Comparison of ENCODE assay signal across 15 cellular contexts in the genomic region with DNA sequence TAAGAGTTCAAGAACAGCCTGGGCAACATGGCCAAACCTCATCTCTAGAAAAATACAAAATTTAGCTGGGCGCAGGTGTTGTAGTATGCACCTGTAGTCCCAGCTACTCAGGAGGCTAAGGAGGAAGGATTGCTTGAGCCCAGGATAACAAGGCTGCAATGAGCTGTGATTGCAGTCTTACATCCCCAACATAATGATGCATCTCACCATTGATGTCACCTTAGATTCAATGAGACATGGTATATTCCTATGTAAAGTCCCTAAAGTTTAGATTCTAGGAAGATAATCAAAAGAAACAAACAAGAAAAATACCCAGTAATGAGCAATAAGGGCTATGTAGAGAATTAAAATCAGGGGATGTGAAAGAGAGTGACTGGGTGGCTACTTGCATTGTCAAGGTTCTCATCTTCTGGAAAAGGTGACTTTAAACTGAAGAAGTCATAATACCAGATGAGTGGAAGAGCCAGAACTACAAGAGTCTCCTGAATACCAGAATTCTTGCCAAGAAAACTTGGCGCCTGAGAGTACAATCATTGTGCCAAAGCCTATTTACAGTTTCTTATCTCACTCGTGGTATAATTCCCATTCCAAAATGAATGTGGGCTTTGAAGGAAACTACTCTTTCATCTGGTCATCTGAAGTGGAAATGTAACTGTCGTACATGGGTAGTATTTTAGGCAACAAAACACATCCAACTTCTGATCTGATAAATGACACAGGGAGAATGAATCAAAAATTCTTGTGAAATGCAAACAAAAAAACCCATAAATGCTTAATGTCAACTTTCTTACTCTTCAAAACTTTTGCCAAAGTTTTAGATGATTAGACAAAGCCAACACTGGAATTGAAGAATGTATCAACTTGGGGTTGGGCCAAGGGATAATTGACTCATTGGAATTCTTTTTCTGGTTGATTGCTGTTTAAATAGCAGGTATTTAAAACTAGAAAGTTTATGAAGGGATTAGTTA.
DNase-seq lines count a peak whose midpoint lies in the region; ATAC-seq and TF ChIP-seq lines count a peak whose summit lies in the region.
"Had no signal": no experiment of that assay in that cellular context is flagged by ENCODE, and none has a peak within 500 bp of the region (broad histone marks: within the 10 kb centered on the region; RNA-seq: fewer than 3 reads in every experiment).

No MANE protein-coding gene starts in this region.

- H3K27ac ChIP-seq in psoas muscle: no peak overlapping the region

- no peaks in the 10 kb centered on the region for H3K36me3 Mint-ChIP-seq in WTC11
- H3K36me3 Mint-ChIP-seq: natural killer cell treated with Interleukin-12 subunit alpha and Interleukin-12 subunit beta and Interleukin-15 and Interleukin-18, amount 100 ng/mL, for 72 hours had no signal

- H3K9me3 Mint-ChIP-seq in WTC11: no peaks in the 10 kb centered on the region
- H3K9me3 Mint-ChIP-seq: activated B cell treated with CpG ODN at 0.5 μM for 24 hours; natural killer cell treated with Interleukin-12 subunit alpha and Interleukin-12 subunit beta and Interleukin-15 and Interleukin-18, amount 100 ng/mL, for 72 hours had no signal

- no peak overlapping the region for H3K4me3 Mint-ChIP-seq in WTC11
- H3K4me3 Mint-ChIP-seq: activated B cell treated with CpG ODN at 0.5 μM for 24 hours; natural killer cell treated with Interleukin-12 subunit alpha and Interleukin-12 subunit beta and Interleukin-15 and Interleukin-18, amount 100 ng/mL, for 72 hours had no signal

- no peak overlapping the region for H3K27ac Mint-ChIP-seq in WTC11
- H3K27ac Mint-ChIP-seq: activated B cell treated with CpG ODN at 0.5 μM for 24 hours had no signal

- H3K4me1 ChIP-seq in psoas muscle: peaks cover 6% of the 10 kb centered on the region

- H3K4me1 Mint-ChIP-seq in WTC11: peaks cover under 1% of the 10 kb centered on the region
- H3K4me1 Mint-ChIP-seq: activated B cell treated with CpG ODN at 0.5 μM for 24 hours had no signal

- H3K27me3 ChIP-seq in MG63: no peaks in the 10 kb centered on the region
- no peaks in the 10 kb centered on the region for H3K27me3 ChIP-seq in psoas muscle (ENCODE audit: insufficient read depth in 3 of 3, low read length in 2 of 3)

- H3K4me3 ChIP-seq in MG63 (no peak overlapping the region), psoas muscle (no peak overlapping the region)

- H3K9me3 ChIP-seq in MG63 (no peaks in the 10 kb centered on the region), psoas muscle (no peaks in the 10 kb centered on the region)

- no peaks in the 10 kb centered on the region for H3K27me3 Mint-ChIP-seq in WTC11 (ENCODE audit: low read depth)
- H3K27me3 Mint-ChIP-seq: activated B cell treated with CpG ODN at 0.5 μM for 24 hours had no signal

- ATAC-seq in psoas muscle: peak in 3 of 4 donors; percentile 56 to 69 (median 68)
- ATAC-seq in HG03342 (IDR thresholded peaks at IDR 0.05; ENCODE audit: unreplicated experiment): no peak
- ATAC-seq in WTC11: no peak
- ATAC-seq: natural killer cell treated with Interleukin-12 subunit alpha and Interleukin-12 subunit beta and Interleukin-15 and Interleukin-18, amount 100 ng/mL, for 72 hours had no signal

- H3K36me3 ChIP-seq in MG63 (no peaks in the 10 kb centered on the region), psoas muscle (ENCODE audit: insufficient read depth in 1 of 2, low read depth in 1 of 2) (no peaks in the 10 kb centered on the region)

- WGBS in psoas muscle, 3 donors: 26 to 30% (median 28%) methylated on average over 4 of the region's 4 CpGs

- intact Hi-C loops in psoas muscle (cut with DNase I): no loop called here

- POLR2A ChIA-PET in WTC11 (lab: Charles Lee): no interaction called here

- DNase-seq in DMS79 treated with DMSO at 0.1 percent for 48 hours (lab: John Stamatoyannopoulos, UW) (peak; percentile 75), MG63 (peak; percentile 52), fibroblast of peridontal ligament (ENCODE audit: extremely low read depth) (peak; percentile 88), psoas muscle (no peak), WTC11 (ENCODE audit: low spot score) (no peak), GF-D8 (lab: John Stamatoyannopoulos, UW) (no peak), NCI-H2227 (lab: John Stamatoyannopoulos, UW; ENCODE audit: unreplicated experiment) (no peak)
- DNase-seq: activated B cell treated with CpG ODN at 0.5 μM for 24 hours; activated gamma-delta T cell treated with Interleukin-2 at 50 U/mL for 16 hours; IMR-90; NCI-H2107; SHP77 treated with DMSO at 0.1 percent for 48 hours; stimulated activated CD4-positive, alpha-beta T cell treated with anti-CD3 and anti-CD28 coated beads, Interleukin-2, amount 100 ng/mL, for 24 hours had no signal

- TF ChIP-seq CTCF in psoas muscle (IDR thresholded peaks at IDR 0.05) (no peak), WTC11 (IDR thresholded peaks at IDR 0.05) (no peak)

- CTCF ChIA-PET in WTC11 (lab: Charles Lee): no interaction called here

TF ChIP-seq in WTC11, 78 proteins besides CTCF, POLR2A, EP300 and RAD21 (continues in another document):
- TF ChIP-seq, protein P1, sequence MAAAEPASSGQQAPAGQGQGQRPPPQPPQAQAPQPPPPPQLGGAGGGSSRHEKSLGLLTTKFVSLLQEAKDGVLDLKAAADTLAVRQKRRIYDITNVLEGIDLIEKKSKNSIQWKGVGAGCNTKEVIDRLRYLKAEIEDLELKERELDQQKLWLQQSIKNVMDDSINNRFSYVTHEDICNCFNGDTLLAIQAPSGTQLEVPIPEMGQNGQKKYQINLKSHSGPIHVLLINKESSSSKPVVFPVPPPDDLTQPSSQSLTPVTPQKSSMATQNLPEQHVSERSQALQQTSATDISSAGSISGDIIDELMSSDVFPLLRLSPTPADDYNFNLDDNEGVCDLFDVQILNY (CRISPR knock-in tag; IDR thresholded peaks at IDR 0.05): no peak
- TF ChIP-seq ESRRA (CRISPR knock-in tag; IDR thresholded peaks at IDR 0.05; ENCODE audit: borderline replicate concordance) (no peak), TEAD4 (CRISPR knock-in tag; IDR thresholded peaks at IDR 0.05) (no peak), CREM (CRISPR knock-in tag; IDR thresholded peaks at IDR 0.05) (no peak), TP53 (CRISPR knock-in tag; IDR thresholded peaks at IDR 0.05) (no peak), TEAD1 (CRISPR knock-in tag; IDR thresholded peaks at IDR 0.05) (no peak), GRHL2 (CRISPR knock-in tag; IDR thresholded peaks at IDR 0.05; ENCODE audit: insufficient replicate concordance, severe bottlenecking) (no peak), MYBL2 (CRISPR knock-in tag; IDR thresholded peaks at IDR 0.05) (no peak), ETV6 (CRISPR knock-in tag; IDR thresholded peaks at IDR 0.05) (no peak)
- TF ChIP-seq, protein P2, sequence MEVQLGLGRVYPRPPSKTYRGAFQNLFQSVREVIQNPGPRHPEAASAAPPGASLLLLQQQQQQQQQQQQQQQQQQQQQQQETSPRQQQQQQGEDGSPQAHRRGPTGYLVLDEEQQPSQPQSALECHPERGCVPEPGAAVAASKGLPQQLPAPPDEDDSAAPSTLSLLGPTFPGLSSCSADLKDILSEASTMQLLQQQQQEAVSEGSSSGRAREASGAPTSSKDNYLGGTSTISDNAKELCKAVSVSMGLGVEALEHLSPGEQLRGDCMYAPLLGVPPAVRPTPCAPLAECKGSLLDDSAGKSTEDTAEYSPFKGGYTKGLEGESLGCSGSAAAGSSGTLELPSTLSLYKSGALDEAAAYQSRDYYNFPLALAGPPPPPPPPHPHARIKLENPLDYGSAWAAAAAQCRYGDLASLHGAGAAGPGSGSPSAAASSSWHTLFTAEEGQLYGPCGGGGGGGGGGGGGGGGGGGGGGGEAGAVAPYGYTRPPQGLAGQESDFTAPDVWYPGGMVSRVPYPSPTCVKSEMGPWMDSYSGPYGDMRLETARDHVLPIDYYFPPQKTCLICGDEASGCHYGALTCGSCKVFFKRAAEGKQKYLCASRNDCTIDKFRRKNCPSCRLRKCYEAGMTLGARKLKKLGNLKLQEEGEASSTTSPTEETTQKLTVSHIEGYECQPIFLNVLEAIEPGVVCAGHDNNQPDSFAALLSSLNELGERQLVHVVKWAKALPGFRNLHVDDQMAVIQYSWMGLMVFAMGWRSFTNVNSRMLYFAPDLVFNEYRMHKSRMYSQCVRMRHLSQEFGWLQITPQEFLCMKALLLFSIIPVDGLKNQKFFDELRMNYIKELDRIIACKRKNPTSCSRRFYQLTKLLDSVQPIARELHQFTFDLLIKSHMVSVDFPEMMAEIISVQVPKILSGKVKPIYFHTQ (CRISPR knock-in tag; IDR thresholded peaks at IDR 0.05): no peak
- TF ChIP-seq, protein P3, sequence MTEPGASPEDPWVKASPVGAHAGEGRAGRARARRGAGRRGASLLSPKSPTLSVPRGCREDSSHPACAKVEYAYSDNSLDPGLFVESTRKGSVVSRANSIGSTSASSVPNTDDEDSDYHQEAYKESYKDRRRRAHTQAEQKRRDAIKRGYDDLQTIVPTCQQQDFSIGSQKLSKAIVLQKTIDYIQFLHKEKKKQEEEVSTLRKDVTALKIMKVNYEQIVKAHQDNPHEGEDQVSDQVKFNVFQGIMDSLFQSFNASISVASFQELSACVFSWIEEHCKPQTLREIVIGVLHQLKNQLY (CRISPR knock-in tag; IDR thresholded peaks at IDR 0.05): no peak
- TF ChIP-seq, protein P4, sequence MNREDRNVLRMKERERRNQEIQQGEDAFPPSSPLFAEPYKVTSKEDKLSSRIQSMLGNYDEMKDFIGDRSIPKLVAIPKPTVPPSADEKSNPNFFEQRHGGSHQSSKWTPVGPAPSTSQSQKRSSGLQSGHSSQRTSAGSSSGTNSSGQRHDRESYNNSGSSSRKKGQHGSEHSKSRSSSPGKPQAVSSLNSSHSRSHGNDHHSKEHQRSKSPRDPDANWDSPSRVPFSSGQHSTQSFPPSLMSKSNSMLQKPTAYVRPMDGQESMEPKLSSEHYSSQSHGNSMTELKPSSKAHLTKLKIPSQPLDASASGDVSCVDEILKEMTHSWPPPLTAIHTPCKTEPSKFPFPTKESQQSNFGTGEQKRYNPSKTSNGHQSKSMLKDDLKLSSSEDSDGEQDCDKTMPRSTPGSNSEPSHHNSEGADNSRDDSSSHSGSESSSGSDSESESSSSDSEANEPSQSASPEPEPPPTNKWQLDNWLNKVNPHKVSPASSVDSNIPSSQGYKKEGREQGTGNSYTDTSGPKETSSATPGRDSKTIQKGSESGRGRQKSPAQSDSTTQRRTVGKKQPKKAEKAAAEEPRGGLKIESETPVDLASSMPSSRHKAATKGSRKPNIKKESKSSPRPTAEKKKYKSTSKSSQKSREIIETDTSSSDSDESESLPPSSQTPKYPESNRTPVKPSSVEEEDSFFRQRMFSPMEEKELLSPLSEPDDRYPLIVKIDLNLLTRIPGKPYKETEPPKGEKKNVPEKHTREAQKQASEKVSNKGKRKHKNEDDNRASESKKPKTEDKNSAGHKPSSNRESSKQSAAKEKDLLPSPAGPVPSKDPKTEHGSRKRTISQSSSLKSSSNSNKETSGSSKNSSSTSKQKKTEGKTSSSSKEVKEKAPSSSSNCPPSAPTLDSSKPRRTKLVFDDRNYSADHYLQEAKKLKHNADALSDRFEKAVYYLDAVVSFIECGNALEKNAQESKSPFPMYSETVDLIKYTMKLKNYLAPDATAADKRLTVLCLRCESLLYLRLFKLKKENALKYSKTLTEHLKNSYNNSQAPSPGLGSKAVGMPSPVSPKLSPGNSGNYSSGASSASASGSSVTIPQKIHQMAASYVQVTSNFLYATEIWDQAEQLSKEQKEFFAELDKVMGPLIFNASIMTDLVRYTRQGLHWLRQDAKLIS (CRISPR knock-in tag; IDR thresholded peaks at IDR 0.05; ENCODE audit: borderline replicate concordance): no peak

Comparison
In these comparisons a context has a peak if more than half of its experiments do, and no peak if none do; other contexts are left out.
1. DNase-seq: peak in DMS79 treated with DMSO at 0.1 percent for 48 hours (single experiment), MG63 (single experiment) and fibroblast of peridontal ligament (single experiment); none in psoas muscle (0 of 2), WTC11 (single experiment), GF-D8 (single experiment) and NCI-H2227 (single experiment).
2. ATAC-seq: peak in psoas muscle (3 of 4); none in HG03342 (single experiment) and WTC11 (single experiment).